In genomic region chr10:49187044-49187484, GRCh38 we compare ENCODE assay signal across 12 cellular contexts. TPM values are rescaled to one million over a fixed set of nuclear protein-coding genes. Genes with fewer than 3 reads are reported as not detected.
DNase-seq lines count a peak whose midpoint lies in the region; ATAC-seq and TF ChIP-seq lines count a peak whose summit lies in the region.
"Had no signal": no experiment of that assay in that cellular context is flagged by ENCODE, and none has a peak within 500 bp of the region (broad histone marks: within the 10 kb centered on the region; RNA-seq: fewer than 3 reads in every experiment).

No MANE protein-coding gene starts in this region.

- no peak for DNase-seq in activated naive CD4-positive, alpha-beta T cell treated with anti-CD3 and anti-CD28 coated beads for 36 hours
- no peak for DNase-seq in activated naive CD4-positive, alpha-beta T cell treated with anti-CD3 and anti-CD28 coated beads, Interleukin-2, amount 50 U/mL, for 72 hours (ENCODE audit: low spot score in 2 of 2)
- DNase-seq in activated naive CD8-positive, alpha-beta T cell treated with anti-CD3 and anti-CD28 coated beads, Interleukin-2, amount 50 U/mL, for 24 hours: no peak
- DNase-seq in lower lobe of right lung: no peak
- DNase-seq in upper lobe of right lung: peak; percentile 45
- DNase-seq in stimulated activated CD4-positive, alpha-beta T cell treated with anti-CD3 and anti-CD28 coated beads, Interleukin-4, amount 100 ng/mL, for 4 hours: no peak
- DNase-seq in NCI-H2029 treated with DMSO at 0.1 percent for 48 hours (lab: John Stamatoyannopoulos, UW): no peak
- no peak for DNase-seq in cortex of kidney (lab: John Stamatoyannopoulos, UW)
- DNase-seq: activated CD4-positive, alpha-beta T cell treated with anti-CD3 and anti-CD28 coated beads, Interleukin-2, amount 50 U/mL, for 48 hours; NCI-H2171; SIG-M5 had no signal

- ATAC-seq in activated naive CD4-positive, alpha-beta T cell treated with anti-CD3 and anti-CD28 coated beads, Interleukin-2, amount 50 U/mL, for 72 hours: no peak
- no peak for ATAC-seq in activated naive CD8-positive, alpha-beta T cell treated with anti-CD3 and anti-CD28 coated beads, Interleukin-2, amount 50 U/mL, for 24 hours
- ATAC-seq in lower lobe of right lung (no peak), upper lobe of right lung (peak; percentile 6)

- CTCF ChIA-PET in activated naive CD4-positive, alpha-beta T cell treated with anti-CD3 and anti-CD28 coated beads for 36 hours (lab: Charles Lee): no interaction called here

- H3K4me3 Mint-ChIP-seq in activated naive CD4-positive, alpha-beta T cell treated with anti-CD3 and anti-CD28 coated beads for 36 hours: peak overlapping the region; percentile 1
- H3K4me3 Mint-ChIP-seq in activated naive CD8-positive, alpha-beta T cell treated with anti-CD3 and anti-CD28 coated beads, Interleukin-2, amount 50 U/mL, for 24 hours: peak overlapping the region; percentile 74

- H3K36me3 ChIP-seq in lower lobe of right lung (no peaks in the 10 kb centered on the region), upper lobe of right lung (no peaks in the 10 kb centered on the region)
- H3K36me3 ChIP-seq: tibial nerve had no signal

- H3K4me1 ChIP-seq in lower lobe of right lung (peaks cover 70% of the 10 kb centered on the region), upper lobe of right lung (peaks cover 33% of the 10 kb centered on the region)

- H3K27ac Mint-ChIP-seq in activated naive CD4-positive, alpha-beta T cell treated with anti-CD3 and anti-CD28 coated beads for 36 hours: peak overlapping the region; percentile 26
- H3K27ac Mint-ChIP-seq in activated naive CD4-positive, alpha-beta T cell treated with anti-CD3 and anti-CD28 coated beads, Interleukin-2, amount 50 U/mL, for 72 hours: no peak overlapping the region
- peak overlapping the region; percentile 48 for H3K27ac Mint-ChIP-seq in activated naive CD8-positive, alpha-beta T cell treated with anti-CD3 and anti-CD28 coated beads, Interleukin-2, amount 50 U/mL, for 24 hours

- H3K9me3 Mint-ChIP-seq in activated naive CD4-positive, alpha-beta T cell treated with anti-CD3 and anti-CD28 coated beads for 36 hours: no peaks in the 10 kb centered on the region
- no peaks in the 10 kb centered on the region for H3K9me3 Mint-ChIP-seq in activated naive CD4-positive, alpha-beta T cell treated with anti-CD3 and anti-CD28 coated beads, Interleukin-2, amount 50 U/mL, for 72 hours
- H3K9me3 Mint-ChIP-seq in activated naive CD8-positive, alpha-beta T cell treated with anti-CD3 and anti-CD28 coated beads, Interleukin-2, amount 50 U/mL, for 24 hours: no peaks in the 10 kb centered on the region

- no peaks in the 10 kb centered on the region for H3K36me3 Mint-ChIP-seq in activated naive CD4-positive, alpha-beta T cell treated with anti-CD3 and anti-CD28 coated beads for 36 hours (ENCODE audit: low read depth)
- H3K36me3 Mint-ChIP-seq in activated naive CD4-positive, alpha-beta T cell treated with anti-CD3 and anti-CD28 coated beads, Interleukin-2, amount 50 U/mL, for 72 hours: peaks cover 0 to 7% of the 10 kb centered on the region in 2 donors
- no peaks in the 10 kb centered on the region for H3K36me3 Mint-ChIP-seq in activated naive CD8-positive, alpha-beta T cell treated with anti-CD3 and anti-CD28 coated beads, Interleukin-2, amount 50 U/mL, for 24 hours (ENCODE audit: low read depth)

- peaks cover 11% of the 10 kb centered on the region for H3K4me1 Mint-ChIP-seq in activated naive CD4-positive, alpha-beta T cell treated with anti-CD3 and anti-CD28 coated beads for 36 hours (ENCODE audit: low read depth)
- peaks cover 55% of the 10 kb centered on the region for H3K4me1 Mint-ChIP-seq in activated naive CD8-positive, alpha-beta T cell treated with anti-CD3 and anti-CD28 coated beads, Interleukin-2, amount 50 U/mL, for 24 hours

- peaks cover 44% of the 10 kb centered on the region for H3K27me3 Mint-ChIP-seq in activated naive CD4-positive, alpha-beta T cell treated with anti-CD3 and anti-CD28 coated beads for 36 hours (ENCODE audit: low read depth)
- peaks cover 27% of the 10 kb centered on the region for H3K27me3 Mint-ChIP-seq in activated naive CD8-positive, alpha-beta T cell treated with anti-CD3 and anti-CD28 coated beads, Interleukin-2, amount 50 U/mL, for 24 hours

- H3K27me3 ChIP-seq in lower lobe of right lung (ENCODE audit: low read depth): no peaks in the 10 kb centered on the region
- H3K27me3 ChIP-seq in upper lobe of right lung: no peaks in the 10 kb centered on the region
- H3K27me3 ChIP-seq: tibial nerve had no signal

- TF ChIP-seq CTCF in lower lobe of right lung (IDR thresholded peaks at IDR 0.05) (no peak), upper lobe of right lung (IDR thresholded peaks at IDR 0.05) (no peak)

- peak overlapping the region; percentile 54 for H3K4me3 ChIP-seq in lower lobe of right lung
- peak overlapping the region; percentile 48 for H3K4me3 ChIP-seq in upper lobe of right lung

- intact Hi-C loops in activated naive CD4-positive, alpha-beta T cell treated with anti-CD3 and anti-CD28 coated beads for 36 hours (cut with micrococcal nuclease): no loop called here
- intact Hi-C loops in lower lobe of right lung (cut with DNase I) (no loop called here), upper lobe of right lung (cut with DNase I) (no loop called here)

- H3K27ac ChIP-seq in lower lobe of right lung: peak overlapping the region; percentile 74
- H3K27ac ChIP-seq in upper lobe of right lung: peak overlapping the region; percentile 14

- H3K9me3 ChIP-seq in lower lobe of right lung: no peaks in the 10 kb centered on the region
- H3K9me3 ChIP-seq in upper lobe of right lung: no peaks in the 10 kb centered on the region
- H3K9me3 ChIP-seq: tibial nerve had no signal

RNA-seq across cellular contexts. Expression of gene TMEM273, which starts 1.1 kb away (rescaled TPM):
- total RNA-seq in activated naive CD4-positive, alpha-beta T cell treated with anti-CD3 and anti-CD28 coated beads for 36 hours: under 1 TPM; 0.48 to 0.72 TPM
- total RNA-seq in activated naive CD4-positive, alpha-beta T cell treated with anti-CD3 and anti-CD28 coated beads, Interleukin-2, amount 50 U/mL, for 72 hours: 1 to 10 TPM; 2.0 to 4.0 TPM
- 48.5 TPM for total RNA-seq in lower lobe of right lung
- total RNA-seq in upper lobe of right lung: 63.1 TPM

RNA-seq across cellular contexts. Expression of gene FAM170B, which starts 53.2 kb away (rescaled TPM):
- not detected for total RNA-seq in activated naive CD4-positive, alpha-beta T cell treated with anti-CD3 and anti-CD28 coated beads for 36 hours
- total RNA-seq in activated naive CD4-positive, alpha-beta T cell treated with anti-CD3 and anti-CD28 coated beads, Interleukin-2, amount 50 U/mL, for 72 hours: not detected
- total RNA-seq in lower lobe of right lung: not detected
- not detected for total RNA-seq in upper lobe of right lung

Comparison
In these comparisons a context has a peak if more than half of its experiments do, and no peak if none do; other contexts are left out.
1. H3K27ac Mint-ChIP-seq: peak in activated naive CD4-positive, alpha-beta T cell treated with anti-CD3 and anti-CD28 coated beads for 36 hours (single experiment) and activated naive CD8-positive, alpha-beta T cell treated with anti-CD3 and anti-CD28 coated beads, Interleukin-2, amount 50 U/mL, for 24 hours (single experiment); none in activated naive CD4-positive, alpha-beta T cell treated with anti-CD3 and anti-CD28 coated beads, Interleukin-2, amount 50 U/mL, for 72 hours (0 of 2).